Comparison of ENCODE assay signal across 2 cellular contexts in genomic region chr2:162711832-162712540, GRCh38.
TF ChIP-seq lines count a peak whose summit lies in the region.

No MANE protein-coding gene starts in this region.

TF ChIP-seq in WTC11, 78 proteins besides CTCF, POLR2A, EP300 and RAD21 (continued from another document):
- no peak for TF ChIP-seq AFF4 (CRISPR knock-in tag; IDR thresholded peaks at IDR 0.05; ENCODE audit: borderline replicate concordance)
- TF ChIP-seq OVOL2 (CRISPR knock-in tag; IDR thresholded peaks at IDR 0.05; ENCODE audit: borderline replicate concordance), result no peak
- TF ChIP-seq IRF1 (CRISPR knock-in tag; IDR thresholded peaks at IDR 0.05), result no peak
- no peak for TF ChIP-seq ETV6 (CRISPR knock-in tag; IDR thresholded peaks at IDR 0.05)
- TF ChIP-seq E2F1 (CRISPR knock-in tag; IDR thresholded peaks at IDR 0.05), result no peak
- no peak for TF ChIP-seq ZNF232 (CRISPR knock-in tag; IDR thresholded peaks at IDR 0.05)
- no peak for TF ChIP-seq MAX (CRISPR knock-in tag; IDR thresholded peaks at IDR 0.05)
- no peak for TF ChIP-seq ZNF416 (CRISPR knock-in tag; IDR thresholded peaks at IDR 0.05)
- TF ChIP-seq ATF1 (CRISPR knock-in tag; IDR thresholded peaks at IDR 0.05), result no peak
- no peak for TF ChIP-seq AR (CRISPR knock-in tag; IDR thresholded peaks at IDR 0.05)
- TF ChIP-seq CDX4 (CRISPR knock-in tag; IDR thresholded peaks at IDR 0.05; ENCODE audit: borderline replicate concordance), result no peak
- no peak for TF ChIP-seq ATF2 (CRISPR knock-in tag; IDR thresholded peaks at IDR 0.05; ENCODE audit: borderline replicate concordance, low read depth)
- no peak for TF ChIP-seq PRRX2 (CRISPR knock-in tag; IDR thresholded peaks at IDR 0.05)
- TF ChIP-seq ZNF671 (CRISPR knock-in tag; IDR thresholded peaks at IDR 0.05), result no peak
- TF ChIP-seq CBFB (CRISPR knock-in tag; IDR thresholded peaks at IDR 0.05; ENCODE audit: low read depth), result no peak

TF ChIP-seq in HepG2, 621 proteins besides CTCF, POLR2A, EP300 and RAD21 (continued from another document):
- TF ChIP-seq ZBTB40 (IDR thresholded peaks at IDR 0.05), result peak; percentile 37; the same call in 1 of the 2 replicates
- peak; percentile 44; the same call in 1 of the 2 replicates for TF ChIP-seq ZBTB40 (CRISPR knock-in tag; IDR thresholded peaks at IDR 0.05)
- TF ChIP-seq SOX6 (IDR thresholded peaks at IDR 0.05), result no peak
- peak; percentile 34; the same call in 1 of the 2 replicates for TF ChIP-seq SOX6 (CRISPR knock-in tag; IDR thresholded peaks at IDR 0.05)
- 0 out of 4 replicates have a peak, but pooled peaks of 1 of the 2 experiments have one; percentile 22 for TF ChIP-seq HMGXB4 (CRISPR knock-in tag; IDR thresholded peaks at IDR 0.05; ENCODE audit: borderline replicate concordance in 1 of 2, low read depth in 1 of 2)
- peak; percentile 7; the same call in 1 of the 2 replicates for TF ChIP-seq HMG20A (CRISPR knock-in tag; IDR thresholded peaks at IDR 0.05; ENCODE audit: borderline replicate concordance)
- no peak for TF ChIP-seq CREB1 (IDR thresholded peaks at IDR 0.05)
- 0 out of 2 replicates have a peak, but pooled peaks have one; percentile 45 for TF ChIP-seq CREB1 (CRISPR knock-in tag; IDR thresholded peaks at IDR 0.05)
- TF ChIP-seq GATAD2A (CRISPR knock-in tag; IDR thresholded peaks at IDR 0.05), result peak; percentile 24; the same call in 1 of the 2 replicates
- peak; percentile 9; the same call in 1 of the 2 replicates for TF ChIP-seq ARID5B (CRISPR knock-in tag; IDR thresholded peaks at IDR 0.05)
- TF ChIP-seq SMYD3 (CRISPR knock-in tag; IDR thresholded peaks at IDR 0.05), result no peak
- no peak for TF ChIP-seq PITX1 (CRISPR knock-in tag; IDR thresholded peaks at IDR 0.05)
- TF ChIP-seq ZNF362 (CRISPR knock-in tag; IDR thresholded peaks at IDR 0.05; ENCODE audit: borderline replicate concordance), result peak; percentile 60; the same call in 1 of the 2 replicates
- peak; percentile 65; the same call in 1 of the 2 replicates for TF ChIP-seq AHDC1 (CRISPR knock-in tag; IDR thresholded peaks at IDR 0.05; ENCODE audit: borderline replicate concordance)
- TF ChIP-seq KDM6A (CRISPR knock-in tag; IDR thresholded peaks at IDR 0.05; ENCODE audit: low read depth), result peak; percentile 10; the same call in 1 of the 2 replicates
- peak; percentile 46; the same call in 1 of the 2 replicates for TF ChIP-seq HNF4G (IDR thresholded peaks at IDR 0.05; ENCODE audit: borderline replicate concordance, low read depth, low read length)
- TF ChIP-seq HNF4G (CRISPR knock-in tag; IDR thresholded peaks at IDR 0.05; ENCODE audit: borderline replicate concordance, low read depth), result no peak
- TF ChIP-seq NFIC (IDR thresholded peaks at IDR 0.05; ENCODE audit: low read length), result peak; percentile 14; the same call in 1 of the 2 replicates
- TF ChIP-seq POGZ (CRISPR knock-in tag; IDR thresholded peaks at IDR 0.05), result 0 out of 2 replicates have a peak, but pooled peaks have one; percentile 16
- TF ChIP-seq HDAC1 (CRISPR knock-in tag; IDR thresholded peaks at IDR 0.05), result 0 out of 2 replicates have a peak, but pooled peaks have one; percentile 28
- TF ChIP-seq ZNF879 (CRISPR knock-in tag; IDR thresholded peaks at IDR 0.05), result no peak
- TF ChIP-seq TCF7 (IDR thresholded peaks at IDR 0.05; ENCODE audit: low read depth), result peak; percentile 60
